Comparison of ENCODE assay signal across 11 cellular contexts in the genomic region with DNA sequence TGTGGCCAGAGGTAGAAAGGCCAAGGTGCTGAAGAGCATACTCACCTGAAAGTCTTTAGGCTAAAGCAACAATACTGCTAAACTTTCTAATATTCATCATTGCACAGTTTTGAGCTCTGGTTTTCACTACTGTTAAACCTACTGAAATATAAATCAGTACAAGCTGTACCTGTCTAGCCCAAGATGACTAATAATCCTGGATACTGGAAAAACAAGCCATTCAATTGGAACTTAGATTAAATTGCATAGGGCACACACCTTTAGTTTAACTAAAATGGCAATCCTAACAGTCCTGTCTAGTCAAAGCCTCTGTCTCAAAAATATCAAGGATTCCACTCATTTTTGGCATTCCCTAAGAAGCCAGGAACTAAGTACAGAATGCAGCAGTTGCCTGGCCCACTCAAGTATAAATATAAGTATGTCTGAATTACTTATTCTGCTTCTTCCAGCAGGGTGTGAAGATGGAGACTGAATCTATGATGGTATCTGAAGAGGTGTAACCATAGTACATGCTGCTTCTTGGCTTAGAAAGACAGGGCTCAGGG. TPM values are rescaled to one million over a fixed set of nuclear protein-coding genes. Genes with fewer than 3 reads are reported as not detected.
DNase-seq lines count a peak whose midpoint lies in the region; ATAC-seq and TF ChIP-seq lines count a peak whose summit lies in the region.
"Had no signal": no experiment of that assay in that cellular context is flagged by ENCODE, and none has a peak within 500 bp of the region (broad histone marks: within the 10 kb centered on the region; RNA-seq: fewer than 3 reads in every experiment).

No MANE protein-coding gene starts in this region.

- peaks cover 7% of the 10 kb centered on the region for H3K36me3 ChIP-seq in osteoblast (ENCODE audit: insufficient read depth, low read length)

- H3K36me3 Mint-ChIP-seq in dendritic cell treated with granulocyte-macrophage colony-stimulating factor and Interleukin-4, amounts not matched to agents 40 ng/mL and 50 ng/mL, for 4 days (ENCODE audit: low read depth): peaks cover 32% of the 10 kb centered on the region

- H3K9me3 ChIP-seq in osteoblast (ENCODE audit: low read depth, low read length): no peaks in the 10 kb centered on the region

- H3K27me3 Mint-ChIP-seq in dendritic cell treated with granulocyte-macrophage colony-stimulating factor and Interleukin-4, amounts not matched to agents 40 ng/mL and 50 ng/mL, for 4 days: no peaks in the 10 kb centered on the region

- H3K27me3 ChIP-seq in osteoblast (ENCODE audit: insufficient read depth, low read length): no peaks in the 10 kb centered on the region

- peak overlapping the region; percentile 35 for H3K4me2 ChIP-seq in osteoblast (ENCODE audit: insufficient read depth, low read length)

- H3K9me3 Mint-ChIP-seq in dendritic cell treated with granulocyte-macrophage colony-stimulating factor and Interleukin-4, amounts not matched to agents 40 ng/mL and 50 ng/mL, for 4 days: no peaks in the 10 kb centered on the region

- H3K4me3 Mint-ChIP-seq in dendritic cell treated with granulocyte-macrophage colony-stimulating factor and Interleukin-4, amounts not matched to agents 40 ng/mL and 50 ng/mL, for 4 days: peak overlapping the region; percentile 1

- H3K4me3 ChIP-seq in NB4 (ENCODE audit: low read depth, low read length) (peak overlapping the region; percentile 95), osteoblast (ENCODE audit: insufficient read depth, low read length) (no peak overlapping the region)

- TF ChIP-seq CTCF in NB4 (IDR thresholded peaks at IDR 0.05; ENCODE audit: low read depth, low read length) (no peak), osteoblast (IDR thresholded peaks at IDR 0.05; ENCODE audit: extremely low read depth, low read depth, low read length) (no peak)

- no peak overlapping the region for H2AFZ ChIP-seq in osteoblast (ENCODE audit: low read length)

- ATAC-seq in GM21825 (IDR thresholded peaks at IDR 0.05; ENCODE audit: unreplicated experiment) (no peak), GM18511 (IDR thresholded peaks at IDR 0.05; ENCODE audit: unreplicated experiment) (no peak), GM19328 (IDR thresholded peaks at IDR 0.05; ENCODE audit: unreplicated experiment) (no peak)

- H3K27ac Mint-ChIP-seq in dendritic cell treated with granulocyte-macrophage colony-stimulating factor and Interleukin-4, amounts not matched to agents 40 ng/mL and 50 ng/mL, for 4 days: no peak overlapping the region

- no peak for TF ChIP-seq POLR2A in NB4 (IDR thresholded peaks at IDR 0.05; ENCODE audit: extremely low read depth, insufficient read length)

- peaks cover 39% of the 10 kb centered on the region for H3K4me1 Mint-ChIP-seq in dendritic cell treated with granulocyte-macrophage colony-stimulating factor and Interleukin-4, amounts not matched to agents 40 ng/mL and 50 ng/mL, for 4 days (ENCODE audit: low read depth)

- DNase-seq in EH (ENCODE audit: low read depth) (peak; percentile 57), NB4 (ENCODE audit: low read depth) (no peak), osteoblast (ENCODE audit: insufficient read length, low spot score, missing footprints) (no peak), LoVo (ENCODE audit: low spot score) (no peak)
- DNase-seq: GDM1, NCI-H510A treated with DMSO at 0.1 percent for 48 hours had no signal

- peaks cover 10% of the 10 kb centered on the region for H3K4me1 ChIP-seq in osteoblast (ENCODE audit: insufficient read depth, low read length)

- H4K20me1 ChIP-seq in osteoblast (ENCODE audit: insufficient read depth, low read length): no peaks in the 10 kb centered on the region

- H3K27ac ChIP-seq in osteoblast (ENCODE audit: low read depth, low read length): no peak overlapping the region

- H3K79me2 ChIP-seq in osteoblast (ENCODE audit: insufficient read depth, low read length): peaks cover 14% of the 10 kb centered on the region

- intact Hi-C loops in dendritic cell treated with granulocyte-macrophage colony-stimulating factor and Interleukin-4, amounts not matched to agents 40 ng/mL and 50 ng/mL, for 4 days (cut with micrococcal nuclease): no loop called here

RNA-seq across cellular contexts. Expression of a gene that starts 3.1 kb away (rescaled TPM):
- total RNA-seq in osteoblast: 11.6 and 12.1 TPM in 2 replicates

RNA-seq across cellular contexts. Expression of a gene that starts 3.1 kb away (rescaled TPM):
- total RNA-seq in osteoblast: 4.7 and 5.1 TPM in 2 replicates

RNA-seq across cellular contexts. Expression of a gene that starts 15.0 kb away (rescaled TPM):
- not detected in 2 replicates for total RNA-seq in osteoblast
- total RNA-seq: kidney epithelial cell had no signal
